ENCODE assay signal across 8 cellular contexts in the genomic region with DNA sequence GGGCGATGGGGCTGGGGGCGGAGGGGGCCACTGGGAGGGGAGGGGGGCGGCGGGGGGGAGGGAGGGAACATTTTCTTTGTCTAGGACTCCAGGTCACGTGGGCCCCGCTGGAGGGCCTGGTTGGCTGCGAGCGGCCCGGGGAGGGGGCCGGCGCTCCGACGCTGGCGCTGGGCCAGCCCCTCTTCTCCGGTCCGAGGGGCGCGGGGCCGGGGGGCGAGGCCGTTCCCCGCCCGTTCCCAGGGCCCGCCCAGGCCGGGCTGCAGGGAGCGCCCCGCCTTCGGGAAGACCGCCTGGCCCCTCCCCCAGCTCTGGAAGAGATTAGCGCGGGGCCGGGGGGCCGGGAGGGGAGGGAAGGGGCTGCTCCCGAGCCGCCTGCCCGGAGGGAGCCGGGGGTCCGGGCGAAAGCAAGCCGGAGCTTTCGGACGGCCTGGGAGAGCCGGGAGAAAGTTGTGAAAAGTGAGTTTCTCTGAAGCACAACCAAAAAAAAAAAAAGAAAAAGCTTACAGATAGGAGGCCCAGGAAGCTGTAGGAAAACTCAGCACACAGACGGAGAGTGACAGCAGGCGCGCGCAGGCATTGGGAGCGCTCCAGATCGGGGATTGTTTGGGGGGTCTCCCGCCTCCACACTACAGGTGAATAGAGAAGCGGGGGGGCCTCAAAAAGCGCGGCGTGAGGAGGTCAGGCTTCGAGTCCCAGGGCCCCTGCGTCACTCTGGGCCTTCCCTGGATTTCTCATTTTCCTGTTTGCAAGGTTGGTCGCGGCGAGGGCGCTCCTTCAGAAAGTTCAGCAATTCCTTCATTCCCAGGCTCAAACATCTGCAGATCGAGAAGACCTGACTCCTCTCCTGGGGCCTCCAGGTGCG.
A peak's percentile ranks its signal among the peaks of the same experiment; 100 is the strongest.
DNase-seq lines count a peak whose midpoint lies in the region; ATAC-seq and TF ChIP-seq lines count a peak whose summit lies in the region.

No MANE protein-coding gene starts in this region.

- H3K9me3 Mint-ChIP-seq in memory B cell = no peaks in the 10 kb centered on the region
- no peaks in the 10 kb centered on the region for H3K9me3 Mint-ChIP-seq in stimulated activated effector memory CD8-positive, alpha-beta T cell treated with anti-CD3 and anti-CD28 coated beads, Interleukin-12 subunit alpha, Interleukin-12 subunit beta, amount 100 ng/mL, for 72 hours

- ATAC-seq in GM19023 (IDR thresholded peaks at IDR 0.05; ENCODE audit: unreplicated experiment) (peak; percentile 46), memory B cell (ENCODE audit: low read depth) (peak; percentile 76), HG02610 (IDR thresholded peaks at IDR 0.05; ENCODE audit: unreplicated experiment) (no peak)
- ATAC-seq in stimulated activated effector memory CD8-positive, alpha-beta T cell treated with anti-CD3 and anti-CD28 coated beads, Interleukin-12 subunit alpha, Interleukin-12 subunit beta, amount 100 ng/mL, for 72 hours = peak; percentile 61

- peaks cover 7% of the 10 kb centered on the region for H3K36me3 Mint-ChIP-seq in memory B cell
- H3K36me3 Mint-ChIP-seq in stimulated activated effector memory CD8-positive, alpha-beta T cell treated with anti-CD3 and anti-CD28 coated beads, Interleukin-12 subunit alpha, Interleukin-12 subunit beta, amount 100 ng/mL, for 72 hours = peaks cover 65% of the 10 kb centered on the region

- DNase-seq in NCI-H1436 (lab: John Stamatoyannopoulos, UW) = peak; percentile 87
- peak; percentile 28 for DNase-seq in activated CD4-positive, CD25-positive, alpha-beta regulatory T cell treated with anti-CD3 and anti-CD28 coated beads, Interleukin-2, amount 50 U/mL, for 16 hours (ENCODE audit: low read depth, low spot score)
- peak; percentile 57 for DNase-seq in effector CD4-positive, alpha-beta T cell
- DNase-seq in memory B cell (ENCODE audit: low spot score in 2 of 2) = peak in 1 of 2 donors; percentile 28
- peak in 1 of 2 donors; percentile 60 for DNase-seq in stimulated activated effector memory CD8-positive, alpha-beta T cell treated with anti-CD3 and anti-CD28 coated beads, Interleukin-12 subunit alpha, Interleukin-12 subunit beta, amount 100 ng/mL, for 72 hours (ENCODE audit: low spot score in 2 of 2)

- H3K27ac Mint-ChIP-seq in memory B cell = no peak overlapping the region
- H3K27ac Mint-ChIP-seq in stimulated activated effector memory CD8-positive, alpha-beta T cell treated with anti-CD3 and anti-CD28 coated beads, Interleukin-12 subunit alpha, Interleukin-12 subunit beta, amount 100 ng/mL, for 72 hours = peak overlapping the region; percentile 83

- H3K27ac ChIP-seq in 22Rv1 = peak overlapping the region; percentile 69

- H3K4me3 Mint-ChIP-seq in memory B cell = peak overlapping the region; percentile 77
- H3K4me3 Mint-ChIP-seq in stimulated activated effector memory CD8-positive, alpha-beta T cell treated with anti-CD3 and anti-CD28 coated beads, Interleukin-12 subunit alpha, Interleukin-12 subunit beta, amount 100 ng/mL, for 72 hours = peak overlapping the region; percentile 68

- peaks cover 9% of the 10 kb centered on the region for H3K4me1 Mint-ChIP-seq in memory B cell
- peaks cover 58% of the 10 kb centered on the region for H3K4me1 Mint-ChIP-seq in stimulated activated effector memory CD8-positive, alpha-beta T cell treated with anti-CD3 and anti-CD28 coated beads, Interleukin-12 subunit alpha, Interleukin-12 subunit beta, amount 100 ng/mL, for 72 hours

- no peaks in the 10 kb centered on the region for H3K27me3 Mint-ChIP-seq in memory B cell

- no peak for TF ChIP-seq CTCF in 22Rv1 (IDR thresholded peaks at IDR 0.05)
